8 cellular contexts compared by ENCODE assay signal in genomic region chr16:72008424-72009216, GRCh38. TPM values are rescaled to one million over a fixed set of nuclear protein-coding genes. Genes with fewer than 3 reads are reported as not detected.
A peak's percentile ranks its signal among the peaks of the same experiment; 100 is the strongest.
DNase-seq lines count a peak whose midpoint lies in the region; ATAC-seq, FAIRE-seq and TF ChIP-seq lines count a peak whose summit lies in the region.

Gene DHODH, plus strand, starts transcription at chr16:72008744. Its CDS starts 21 bp downstream, at chr16:72008765.

- H3K9me3 Mint-ChIP-seq in natural killer cell, result no peaks in the 10 kb centered on the region

- peaks cover 12 to 16% of the 10 kb centered on the region in 2 donors for H3K4me1 Mint-ChIP-seq in natural killer cell

- peak within 1 kb of the TSS; percentile 80 to 88 for H3K27ac Mint-ChIP-seq in natural killer cell

- TF ChIP-seq POLR2A in H54 (IDR thresholded peaks at IDR 0.05; ENCODE audit: low read depth, low read length), result peak; percentile 64

- H3K36me3 Mint-ChIP-seq in natural killer cell, result no peaks in the 10 kb centered on the region

- H3K4me3 Mint-ChIP-seq in natural killer cell, result peak within 1 kb of the TSS; percentile 97

- POLR2A ChIA-PET in RWPE1 (lab: Yijun Ruan, JAX; ENCODE audit: low non-redundant PET), result no interaction called here

- CTCF ChIA-PET in RWPE1 (lab: Yijun Ruan, JAX), result interaction anchor here (0.7 kb wide), 1 partner anchor 78 kb away, joined by 3 read pairs; no protein-coding TSS in a partner anchor

- TF ChIP-seq CTCF in RWPE1 (conservative IDR thresholded peaks at IDR 0.05; ENCODE audit: low read depth), result no peak
- TF ChIP-seq CTCF in fibroblast of mammary gland (conservative IDR thresholded peaks at IDR 0.05; ENCODE audit: control insufficient read depth, insufficient read depth, low read depth, low read length), result no peak
- TF ChIP-seq CTCF in natural killer cell (IDR thresholded peaks at IDR 0.05), result no peak

- peak within 1 kb of the TSS; percentile 97 for H3K4me3 ChIP-seq in fibroblast of mammary gland (ENCODE audit: control insufficient read depth, low read depth, low read length)

- H3K27me3 Mint-ChIP-seq in natural killer cell (ENCODE audit: low read depth in 2 of 2), result no peaks in the 10 kb centered on the region

- intact Hi-C loops in natural killer cell (cut with micrococcal nuclease), result loop anchor here (1.0 kb wide), 2 partner anchors 85 to 113 kb away; partner anchors contain the start of genes DHX38, IST1 and TXNL4B

- FAIRE-seq in H54 (lab: Jason Lieb, UNC), result peak; percentile 88

- DNase-seq in ELF-1 (ENCODE audit: low read depth, low spot score) (peak; percentile 99), H54 (ENCODE audit: insufficient read length, low spot score) (peak; percentile 99), LoVo (ENCODE audit: low spot score) (peak; percentile 98), RWPE1 (ENCODE audit: low spot score) (peak; percentile 99), fibroblast of mammary gland (ENCODE audit: low read depth) (peak; percentile 95), natural killer cell (peak; percentile 97)
- peak; percentile 91 to 97 for DNase-seq in activated T-helper 1 cell treated with anti-CD3 and anti-CD28 coated beads, Interleukin-2, amount 50 U/mL, for 16 hours (ENCODE audit: low read depth in 1 of 2, low spot score in 1 of 2)
- DNase-seq in stimulated activated naive CD4-positive, alpha-beta T cell (lab: John Stamatoyannopoulos, UW), result peak; percentile 94 to 97 (median 96)

- peak within 1 kb of the TSS; percentile 65 for H3K27ac ChIP-seq in RWPE1

- ATAC-seq in natural killer cell, result peak; percentile 98 to 100 (median 99)

RNA-seq across cellular contexts. Expression of gene DHODH, which starts in this region (rescaled TPM):
- total RNA-seq in natural killer cell, result 1 to 10 TPM; 3.7 to 6.9 (median 4.7) TPM

Comparison
In these comparisons a context has a peak if more than half of its experiments do, and no peak if none do; other contexts are left out.
1. Peak in every context shown above with its lines: DNase-seq, ATAC-seq, H3K4me3 ChIP-seq and H3K27ac ChIP-seq.